32 cellular contexts compared by ENCODE assay signal in the genomic region with DNA sequence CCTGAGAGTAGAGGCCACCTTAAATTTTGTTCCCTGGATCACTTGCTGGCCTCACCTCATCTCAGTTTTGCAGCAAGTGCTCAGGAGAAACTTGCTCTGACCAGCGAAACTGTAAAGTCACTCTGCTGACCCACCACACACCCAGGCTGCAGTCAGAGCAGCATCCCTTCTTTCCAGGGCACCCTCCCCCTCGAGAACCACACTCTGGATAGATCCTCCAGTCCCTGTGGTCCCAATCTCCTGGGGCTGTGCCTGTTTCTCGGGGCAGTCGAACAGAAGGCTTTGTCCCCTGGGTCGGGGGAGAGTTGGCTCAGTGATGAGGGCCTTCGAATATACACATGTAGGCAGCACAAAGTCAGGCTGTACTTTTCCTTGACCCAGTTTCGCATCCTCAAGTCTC. TPM values are rescaled to one million over a fixed set of nuclear protein-coding genes. Genes with fewer than 3 reads are reported as not detected.
"Had no signal": no experiment of that assay in that cellular context is flagged by ENCODE, and none has a peak within 500 bp of the region (broad histone marks: within the 10 kb centered on the region; RNA-seq: fewer than 3 reads in every experiment).

No MANE protein-coding gene starts in this region.

- DNase-seq: activated CD4-positive, alpha-beta T cell treated with anti-CD3 and anti-CD28 coated beads, Interleukin-2, amount 10 ng/mL, durations not matched to agents 24 days and 14 days; activated CD4-positive, alpha-beta T cell treated with anti-CD3 and anti-CD28 coated beads, Interleukin-2, amount 50 U/mL, for 4 hours; activated CD8-positive, alpha-beta T cell treated with anti-CD3 and anti-CD28 coated beads for 36 hours; activated effector memory CD4-positive, alpha-beta T cell treated with anti-CD3 and anti-CD28 coated beads, Interleukin-2, amount 50 U/mL, for 16 hours; activated naive CD4-positive, alpha-beta T cell; activated T-cell treated with anti-CD3 and anti-CD28 coated beads, Interleukin-2, amount 50 U/mL, for 1 hour; activated T-cell treated with anti-CD3 and anti-CD28 coated beads, Interleukin-2, amount 50 U/mL, for 72 hours; adrenal gland; anterior cingulate cortex; brain microvascular endothelial cell; central memory CD4-positive, alpha-beta T cell; MM.1S; MV-4-11; NCI-H1092; NCI-H1436 treated with DMSO at 0.1 percent for 48 hours; NCI-H1694 treated with DMSO at 0.1 percent for 48 hours; NCI-H2029; NCI-H345; NCI-H526; NCI-H748 treated with DMSO at 0.1 percent for 48 hours; OCI-M1; SHP77; SJCRH30; T1000; WERI-Rb-1 had no signal

- H3K27me3 ChIP-seq: adrenal gland, brain microvascular endothelial cell, SJCRH30 had no signal

- H3K9ac ChIP-seq: KMS-11 had no signal

- H3K27ac ChIP-seq: adrenal gland, brain microvascular endothelial cell, KMS-11, SJCRH30, SK-N-MC, WERI-Rb-1 had no signal

- H3K9me3 ChIP-seq: adrenal gland, SJCRH30 had no signal

- H3K27ac Mint-ChIP-seq: activated CD4-positive, alpha-beta T cell treated with anti-CD3 and anti-CD28 coated beads, Interleukin-2, amount 10 ng/mL, durations not matched to agents 24 days and 14 days; activated CD8-positive, alpha-beta T cell treated with anti-CD3 and anti-CD28 coated beads for 36 hours; activated T-helper 17 cell treated with anti-CD3 and anti-CD28 coated beads, Interleukin-2, amount 50 U/mL, for 72 hours had no signal

- H3K4me1 Mint-ChIP-seq: activated CD4-positive, alpha-beta T cell treated with anti-CD3 and anti-CD28 coated beads, Interleukin-2, amount 10 ng/mL, durations not matched to agents 24 days and 14 days; activated T-helper 17 cell treated with anti-CD3 and anti-CD28 coated beads, Interleukin-2, amount 50 U/mL, for 72 hours had no signal

- H3K4me1 ChIP-seq: SJCRH30 had no signal

- H3K4me2 ChIP-seq: KMS-11 had no signal

- H3K4me3 Mint-ChIP-seq: activated CD4-positive, alpha-beta T cell treated with anti-CD3 and anti-CD28 coated beads, Interleukin-2, amount 10 ng/mL, durations not matched to agents 24 days and 14 days; activated CD8-positive, alpha-beta T cell treated with anti-CD3 and anti-CD28 coated beads for 36 hours; activated T-cell treated with anti-CD3 and anti-CD28 coated beads, Interleukin-2, amount 50 U/mL, for 72 hours; activated T-helper 17 cell treated with anti-CD3 and anti-CD28 coated beads, Interleukin-2, amount 50 U/mL, for 72 hours had no signal

- H3K4me3 ChIP-seq: adrenal gland, SJCRH30, SK-N-MC had no signal

- H3K36me3 ChIP-seq: adrenal gland, brain microvascular endothelial cell, SJCRH30, WERI-Rb-1 had no signal

- ATAC-seq: activated CD8-positive, alpha-beta T cell treated with anti-CD3 and anti-CD28 coated beads for 36 hours; activated naive CD4-positive, alpha-beta T cell treated with anti-CD3 and anti-CD28 coated beads, Interleukin-2, amount 50 U/mL, for 72 hours; activated T-cell treated with anti-CD3 and anti-CD28 coated beads, Interleukin-2, amount 50 U/mL, for 72 hours; activated T-helper 17 cell treated with anti-CD3 and anti-CD28 coated beads, Interleukin-2, amount 50 U/mL, for 72 hours had no signal

RNA-seq across cellular contexts. Expression of a gene that starts 18.4 kb away (rescaled TPM):
- total RNA-seq: activated CD4-positive, alpha-beta T cell treated with anti-CD3 and anti-CD28 coated beads, Interleukin-2, amount 10 ng/mL, durations not matched to agents 24 days and 14 days; activated CD8-positive, alpha-beta memory T cell treated with anti-CD3 and anti-CD28 coated beads for 36 hours; activated CD8-positive, alpha-beta T cell treated with anti-CD3 and anti-CD28 coated beads for 36 hours; NCI-H460; T-helper 2 cell treated with Interferon-gamma antibody and Interleukin-4, amounts not matched to agents 100 ng/mL and 5 ng/mL, for 36 hours had no signal
